19 cellular contexts compared by ENCODE assay signal in the genomic region with DNA sequence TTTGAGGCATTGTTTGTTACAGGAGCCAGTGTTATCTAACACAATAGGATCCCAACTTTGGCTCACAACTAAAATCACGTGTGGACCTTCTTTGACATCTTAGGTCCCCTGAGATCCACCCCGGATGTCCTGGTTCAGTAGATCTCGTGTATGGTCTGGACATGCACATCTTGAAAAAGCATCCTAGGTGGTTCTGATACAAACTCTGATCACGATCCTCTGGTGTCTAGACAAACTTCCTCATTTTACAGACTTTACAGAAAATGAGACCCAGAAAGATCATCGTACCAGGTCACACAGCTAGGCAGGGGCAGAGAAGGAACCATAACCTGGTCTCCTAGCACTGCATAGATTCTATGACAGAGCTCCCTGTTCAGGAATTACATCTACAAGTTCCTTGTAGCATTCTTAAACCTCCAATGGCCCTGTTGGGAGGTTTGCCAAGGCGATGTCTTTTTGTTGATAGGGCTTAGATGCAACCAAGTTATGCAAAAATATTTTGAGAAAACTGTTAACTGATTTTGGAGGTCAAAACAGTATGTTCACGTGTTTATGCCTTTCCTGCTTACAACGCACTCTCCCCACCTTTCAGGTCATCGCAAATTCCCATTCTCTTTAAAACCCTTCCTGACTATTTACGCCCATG. TPM values are rescaled to one million over a fixed set of nuclear protein-coding genes. Genes with fewer than 3 reads are reported as not detected.
A peak's percentile ranks its signal among the peaks of the same experiment; 100 is the strongest.
DNase-seq lines count a peak whose midpoint lies in the region; ATAC-seq and TF ChIP-seq lines count a peak whose summit lies in the region.
"Had no signal": no experiment of that assay in that cellular context is flagged by ENCODE, and none has a peak within 500 bp of the region (broad histone marks: within the 10 kb centered on the region; RNA-seq: fewer than 3 reads in every experiment).

No MANE protein-coding gene starts in this region.

- intact Hi-C loops in left ventricle myocardium superior (cut with micrococcal nuclease), result no loop called here
- intact Hi-C loops in left cardiac atrium (cut with DNase I), result no loop called here
- intact Hi-C loops in IMR-90 (cut with micrococcal nuclease), result no loop called here

- H3K4me3 ChIP-seq in IMR-90 (ENCODE audit: insufficient read depth, low read depth, low read length), result no peak overlapping the region
- H3K4me3 ChIP-seq: coronary artery, psoas muscle, smooth muscle cell, vagina had no signal

- ATAC-seq in left ventricle myocardium superior (peak; percentile 15), left cardiac atrium (no peak), IMR-90 (ENCODE audit: low read depth) (no peak), GM19035 (IDR thresholded peaks at IDR 0.05; ENCODE audit: unreplicated experiment) (no peak)
- peak; percentile 42 for ATAC-seq in effector memory CD8-positive, alpha-beta T cell (replicated peaks)
- ATAC-seq in stimulated activated memory B cell treated with anti-CD40 and anti-IgM and Interleukin-4, amounts not matched to agents 10 μg/mL and 1 μg/mL and 100 μg/mL, for 72 hours, result peak; percentile 95
- no peak for ATAC-seq in activated naive CD4-positive, alpha-beta T cell treated with anti-CD3 and anti-CD28 coated beads, Interleukin-2, amount 50 U/mL, for 72 hours
- ATAC-seq: psoas muscle had no signal

- BruUV-seq in IMR-90 (replicated peaks; lab: Mats Ljungman, UMichigan), result no TSS peak

- POLR2A ChIA-PET in IMR-90 (lab: Charles Lee; ENCODE audit: unreplicated experiment), result no interaction called here

- H2AK5ac ChIP-seq in IMR-90 (ENCODE audit: low read depth, low read length), result no peak overlapping the region

- H4K8ac ChIP-seq in IMR-90 (ENCODE audit: low read depth in 2 of 2, low read length in 2 of 2), result no peak overlapping the region

- no peaks in the 10 kb centered on the region for H3K27me3 ChIP-seq in IMR-90 (ENCODE audit: control insufficient read depth, insufficient read depth, low read length)
- H3K27me3 ChIP-seq: vagina had no signal

- no peak overlapping the region for H2BK20ac ChIP-seq in IMR-90 (ENCODE audit: low read depth, low read length)

- H3K9me3 ChIP-seq in IMR-90 (ENCODE audit: control insufficient read depth, insufficient read depth, low read length), result peaks cover under 1% of the 10 kb centered on the region
- H3K9me3 ChIP-seq: psoas muscle, vagina had no signal

- H3K27me3 Mint-ChIP-seq in effector memory CD8-positive, alpha-beta T cell, result no peaks in the 10 kb centered on the region
- H3K27me3 Mint-ChIP-seq in stimulated activated memory B cell treated with anti-CD40 and anti-IgM and Interleukin-4, amounts not matched to agents 10 μg/mL and 1 μg/mL and 100 μg/mL, for 72 hours, result no peaks in the 10 kb centered on the region
- H3K27me3 Mint-ChIP-seq: activated CD4-positive, alpha-beta T cell treated with anti-CD3 and anti-CD28 coated beads, Interleukin-2, amount 10 ng/mL, durations not matched to agents 24 days and 14 days had no signal

- no peak overlapping the region for H4K5ac ChIP-seq in IMR-90 (ENCODE audit: low read depth, low read length)

- no peak overlapping the region for H3K56ac ChIP-seq in IMR-90 (ENCODE audit: extremely low read depth, insufficient read depth, low read length)

- in situ Hi-C loops in IMR-90 (cut with MboI; ENCODE audit: low sequenced_read_pairs), result no loop called here

- peak overlapping the region; percentile 76 for H2BK5ac ChIP-seq in IMR-90 (ENCODE audit: low read depth, low read length, poor library complexity, severe bottlenecking)

- H3K9ac ChIP-seq in IMR-90 (ENCODE audit: low read depth, low read length), result no peak overlapping the region

- H3K4me1 Mint-ChIP-seq in effector memory CD8-positive, alpha-beta T cell (ENCODE audit: low read depth in 2 of 2), result no peaks in the 10 kb centered on the region
- peaks cover 18% of the 10 kb centered on the region for H3K4me1 Mint-ChIP-seq in stimulated activated memory B cell treated with anti-CD40 and anti-IgM and Interleukin-4, amounts not matched to agents 10 μg/mL and 1 μg/mL and 100 μg/mL, for 72 hours
- H3K4me1 Mint-ChIP-seq: activated CD4-positive, alpha-beta T cell treated with anti-CD3 and anti-CD28 coated beads, Interleukin-2, amount 10 ng/mL, durations not matched to agents 24 days and 14 days had no signal

- H3K79me1 ChIP-seq in IMR-90 (ENCODE audit: low read depth in 1 of 2, low read length in 2 of 2), result no peaks in the 10 kb centered on the region

- H3K4me3 Mint-ChIP-seq in effector memory CD8-positive, alpha-beta T cell, result no peak overlapping the region
- no peak overlapping the region for H3K4me3 Mint-ChIP-seq in stimulated activated memory B cell treated with anti-CD40 and anti-IgM and Interleukin-4, amounts not matched to agents 10 μg/mL and 1 μg/mL and 100 μg/mL, for 72 hours
- H3K4me3 Mint-ChIP-seq: activated CD4-positive, alpha-beta T cell treated with anti-CD3 and anti-CD28 coated beads, Interleukin-2, amount 10 ng/mL, durations not matched to agents 24 days and 14 days; nephron had no signal

- no peak overlapping the region for H3K4me2 ChIP-seq in IMR-90 (ENCODE audit: low read depth, low read length)
- H3K4me2 ChIP-seq: smooth muscle cell had no signal

- H3K14ac ChIP-seq in IMR-90 (replicated peaks; ENCODE audit: low read depth, low read length), result no peak overlapping the region

- no peak overlapping the region for H3K18ac ChIP-seq in IMR-90 (ENCODE audit: low read depth, low read length)

- 78% methylated on average over 6 of the region's 10 CpGs; no CpG with 5 or more reads in 1 of the 2 experiments for WGBS in IMR-90 (ENCODE audit: extremely low coverage in 2 of 2, insufficient read length in 1 of 2), 2 experiments

- H2AK9ac ChIP-seq in IMR-90 (replicated peaks; ENCODE audit: low read depth, low read length, poor library complexity), result no peak overlapping the region

- no peaks in the 10 kb centered on the region for H3K4me1 ChIP-seq in IMR-90 (ENCODE audit: control insufficient read depth, insufficient read depth, low read length)
- H3K4me1 ChIP-seq: vagina had no signal

- H3K36me3 Mint-ChIP-seq in effector memory CD8-positive, alpha-beta T cell (ENCODE audit: insufficient read depth), result no peaks in the 10 kb centered on the region
- no peaks in the 10 kb centered on the region for H3K36me3 Mint-ChIP-seq in stimulated activated memory B cell treated with anti-CD40 and anti-IgM and Interleukin-4, amounts not matched to agents 10 μg/mL and 1 μg/mL and 100 μg/mL, for 72 hours
- no peaks in the 10 kb centered on the region for H3K36me3 Mint-ChIP-seq in activated naive CD4-positive, alpha-beta T cell treated with anti-CD3 and anti-CD28 coated beads, Interleukin-2, amount 50 U/mL, for 72 hours

- no peak overlapping the region for H2BK15ac ChIP-seq in IMR-90 (ENCODE audit: low read depth, low read length)

- dilution Hi-C loops in IMR-90 (cut with HindIII; ENCODE audit: low sequenced_read_pairs, unreplicated experiment), result no loop called here

- H3K4ac ChIP-seq in IMR-90 (ENCODE audit: low read depth, low read length), result no peak overlapping the region

- H2AFZ ChIP-seq in IMR-90 (replicated peaks; ENCODE audit: low read length, poor library complexity), result no peak overlapping the region

- H3K23ac ChIP-seq in IMR-90 (ENCODE audit: low read depth, low read length), result no peak overlapping the region

- H4K20me1 ChIP-seq in IMR-90 (ENCODE audit: insufficient read depth, low read length), result no peaks in the 10 kb centered on the region

- no peak overlapping the region for H3K27ac Mint-ChIP-seq in effector memory CD8-positive, alpha-beta T cell
- no peak overlapping the region for H3K27ac Mint-ChIP-seq in stimulated activated memory B cell treated with anti-CD40 and anti-IgM and Interleukin-4, amounts not matched to agents 10 μg/mL and 1 μg/mL and 100 μg/mL, for 72 hours
- no peak overlapping the region for H3K27ac Mint-ChIP-seq in activated naive CD4-positive, alpha-beta T cell treated with anti-CD3 and anti-CD28 coated beads, Interleukin-2, amount 50 U/mL, for 72 hours
- H3K27ac Mint-ChIP-seq: activated CD4-positive, alpha-beta T cell treated with anti-CD3 and anti-CD28 coated beads, Interleukin-2, amount 10 ng/mL, durations not matched to agents 24 days and 14 days; nephron had no signal

- no peak for TF ChIP-seq CTCF in IMR-90 (conservative IDR thresholded peaks at IDR 0.05; ENCODE audit: low read depth, low read length)

- no peaks in the 10 kb centered on the region for H3K36me3 ChIP-seq in IMR-90 (ENCODE audit: control insufficient read depth, insufficient read depth, low read length)
- H3K36me3 ChIP-seq: vagina had no signal

- no peaks in the 10 kb centered on the region for H3K9me1 ChIP-seq in IMR-90 (ENCODE audit: insufficient read depth, low read length)

- CTCF ChIA-PET in IMR-90 (lab: Yijun Ruan, JAX), result interaction anchor here (0.6 kb wide), 1 partner anchor 914 kb away, joined by 3 read pairs; no protein-coding TSS in a partner anchor

- H2BK120ac ChIP-seq in IMR-90 (ENCODE audit: low read depth, low read length), result no peak overlapping the region

- TF ChIP-seq POLR2A in IMR-90 (IDR thresholded peaks at IDR 0.05; ENCODE audit: low read depth, low read length), result no peak

- H3K9me3 Mint-ChIP-seq in effector memory CD8-positive, alpha-beta T cell, result no peaks in the 10 kb centered on the region
- H3K9me3 Mint-ChIP-seq in stimulated activated memory B cell treated with anti-CD40 and anti-IgM and Interleukin-4, amounts not matched to agents 10 μg/mL and 1 μg/mL and 100 μg/mL, for 72 hours, result no peaks in the 10 kb centered on the region
- no peaks in the 10 kb centered on the region for H3K9me3 Mint-ChIP-seq in activated naive CD4-positive, alpha-beta T cell treated with anti-CD3 and anti-CD28 coated beads, Interleukin-2, amount 50 U/mL, for 72 hours
- H3K9me3 Mint-ChIP-seq: activated CD4-positive, alpha-beta T cell treated with anti-CD3 and anti-CD28 coated beads, Interleukin-2, amount 10 ng/mL, durations not matched to agents 24 days and 14 days; nephron had no signal

- DNase-seq in left ventricle myocardium superior (no peak), left cardiac atrium (no peak), IMR-90 (no peak), LoVo (ENCODE audit: low spot score) (no peak)
- no peak for DNase-seq in effector memory CD8-positive, alpha-beta T cell
- DNase-seq in activated naive CD4-positive, alpha-beta T cell treated with anti-CD3 and anti-CD28 coated beads, Interleukin-2, amount 50 U/mL, for 72 hours (ENCODE audit: low spot score in 2 of 2), result no peak
- DNase-seq: activated CD4-positive, alpha-beta T cell treated with anti-CD3 and anti-CD28 coated beads, Interleukin-2, amount 10 ng/mL, durations not matched to agents 24 days and 14 days; activated effector memory CD4-positive, alpha-beta T cell treated with Interleukin-2 at 50 U/mL for 16 hours; hippocampal formation; mesenchymal stem cell; NCI-H2081 treated with DMSO at 0.1 percent for 48 hours; psoas muscle; SW 1271 had no signal

- TF ChIP-seq RAD21 in IMR-90 (IDR thresholded peaks at IDR 0.05; ENCODE audit: low read length), result no peak

- H3K27ac ChIP-seq in IMR-90 (ENCODE audit: insufficient read depth, low read length), result no peak overlapping the region
- H3K27ac ChIP-seq: coronary artery, psoas muscle, vagina had no signal

- H4K91ac ChIP-seq in IMR-90 (ENCODE audit: insufficient read depth, low read depth, low read length), result no peak overlapping the region

RNA-seq across cellular contexts. Expression of a gene that starts 30.8 kb away (rescaled TPM):
- total RNA-seq in left ventricle myocardium superior (4.0 TPM), left cardiac atrium (10 to 100 TPM in 1 of 2 donors, 1 to 10 TPM in 1; 9.2 to 17.8 TPM), IMR-90 (2012; rRNA removed) (0.18 and 0.28 TPM in 2 replicates)
- polyA plus RNA-seq in IMR-90 (2012; rRNA removed), result 0.10 and 0.14 TPM in 2 replicates
- polyA plus RNA-seq in IMR-90 (2012; cell fraction: cytosol; rRNA removed), result 0.02 and 0.08 TPM in 2 replicates
- polyA plus RNA-seq in IMR-90 (2012; cell fraction: nucleus; rRNA removed; ENCODE audit: low replicate concordance), result 0.12 and 0.18 TPM in 2 replicates
- 1 to 10 TPM in 1 of 2 donors, under 1 TPM in 1; 0.80 to 7.8 TPM for total RNA-seq in activated naive CD4-positive, alpha-beta T cell treated with anti-CD3 and anti-CD28 coated beads, Interleukin-2, amount 50 U/mL, for 72 hours

Comparison
In these comparisons a context has a peak if more than half of its experiments do, and no peak if none do; other contexts are left out.
1. ATAC-seq: peak in left ventricle myocardium superior (single experiment), effector memory CD8-positive, alpha-beta T cell (single experiment) and stimulated activated memory B cell treated with anti-CD40 and anti-IgM and Interleukin-4, amounts not matched to agents 10 μg/mL and 1 μg/mL and 100 μg/mL, for 72 hours (single experiment); none in left cardiac atrium (0 of 2), IMR-90 (single experiment), GM19035 (single experiment) and activated naive CD4-positive, alpha-beta T cell treated with anti-CD3 and anti-CD28 coated beads, Interleukin-2, amount 50 U/mL, for 72 hours (0 of 2).